In the genomic region with DNA sequence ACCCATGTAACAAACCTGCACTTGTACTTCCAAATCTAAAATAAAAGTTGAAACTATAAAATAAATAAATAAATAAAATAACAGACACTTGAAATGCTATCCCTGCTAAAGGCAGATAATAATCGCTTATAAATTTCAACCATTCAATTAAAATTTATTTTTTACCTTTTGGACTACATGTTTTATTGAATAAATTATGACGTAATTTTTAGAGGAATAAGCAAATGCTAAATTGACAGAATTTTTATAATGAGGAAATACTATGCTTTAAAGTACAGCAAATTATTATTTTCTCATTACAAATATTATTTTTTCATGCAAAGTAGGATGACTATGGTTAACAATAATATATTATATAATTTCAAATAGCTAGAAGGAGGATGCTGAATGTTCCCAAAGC, we compare ENCODE assay signal across 22 cellular contexts.
"Had no signal": no experiment of that assay in that cellular context is flagged by ENCODE, and none has a peak within 500 bp of the region (broad histone marks: within the 10 kb centered on the region; RNA-seq: fewer than 3 reads in every experiment).

No MANE protein-coding gene starts in this region.

- H3K4me1 ChIP-seq: foreskin keratinocyte, gastrocnemius medialis, heart right ventricle, left lung, lower lobe of right lung had no signal

- H3K27ac ChIP-seq: coronary artery, dorsolateral prefrontal cortex, epithelial cell of prostate, foreskin keratinocyte, gastrocnemius medialis, heart right ventricle, left lung, lower lobe of right lung had no signal

- FAIRE-seq: islet of Langerhans, keratinocyte had no signal

- H3K36me3 ChIP-seq: gastrocnemius medialis, heart right ventricle, left lung, lower lobe of right lung had no signal

- DNase-seq: dermis blood vessel endothelial cell; dorsolateral prefrontal cortex; effector CD4-positive, alpha-beta T cell; effector memory CD4-positive, alpha-beta T cell; erythroblast; foreskin keratinocyte; gastrocnemius medialis; glutamatergic neuron; head of caudate nucleus; heart right ventricle; hippocampal formation; left cardiac atrium; left lung; left ventricle myocardium superior; lower lobe of right lung; mesenchymal stem cell; mucosa of descending colon; naive thymus-derived CD4-positive, alpha-beta T cell had no signal

- H3K27me3 ChIP-seq: dorsolateral prefrontal cortex, foreskin keratinocyte, gastrocnemius medialis, heart right ventricle, left lung had no signal

- H3K9me3 ChIP-seq: gastrocnemius medialis, left lung, lower lobe of right lung had no signal

- H3K4me3 ChIP-seq: coronary artery, dorsolateral prefrontal cortex, gastrocnemius medialis, heart right ventricle, left lung, lower lobe of right lung, mucosa of descending colon had no signal
